ENCODE assay signal across 1 cellular context in genomic region chr16:20383106-20384029, GRCh38.
TF ChIP-seq lines count a peak whose summit lies in the region.

No MANE protein-coding gene starts in this region.

TF ChIP-seq in K562, 482 proteins besides CTCF, POLR2A, EP300 and RAD21 (continued from another document):
- no peak for TF ChIP-seq THAP12 (CRISPR knock-in tag; IDR thresholded peaks at IDR 0.05)
- TF ChIP-seq SMAD1 (IDR thresholded peaks at IDR 0.05; ENCODE audit: low read depth, low read length, partially characterized antibody), result no peak
- TF ChIP-seq ZNF140 (CRISPR knock-in tag; IDR thresholded peaks at IDR 0.05), result no peak
- TF ChIP-seq ZNF41 (CRISPR knock-in tag; conservative IDR thresholded peaks at IDR 0.05), result no peak
